In genomic region chr5:69007726-69008368, GRCh38 we compare ENCODE assay signal across 8 cellular contexts.
DNase-seq lines count a peak whose midpoint lies in the region; ATAC-seq and TF ChIP-seq lines count a peak whose summit lies in the region.

No MANE protein-coding gene starts in this region.

- H3K9ac ChIP-seq in endocrine pancreas (ENCODE audit: control insufficient read depth, insufficient read depth, low read length), result no peak overlapping the region

- H3K4me3 ChIP-seq in endocrine pancreas (ENCODE audit: control insufficient read depth, insufficient read depth, low read length), result peak overlapping the region; percentile 29

- ATAC-seq in GM18519 (IDR thresholded peaks at IDR 0.05; ENCODE audit: low FRiP score, unreplicated experiment) (peak; percentile 61), HG03095 (IDR thresholded peaks at IDR 0.05; ENCODE audit: unreplicated experiment) (peak; percentile 90)

- no peaks in the 10 kb centered on the region for H3K4me1 ChIP-seq in endocrine pancreas (ENCODE audit: control insufficient read depth, insufficient read depth, low read length)

- H3K27me3 ChIP-seq in endocrine pancreas (ENCODE audit: control insufficient read depth, insufficient read depth, low read length), result no peaks in the 10 kb centered on the region

- peak; percentile 81 for TF ChIP-seq CTCF in AG09319 (IDR thresholded peaks at IDR 0.05; ENCODE audit: low read depth, low read length)

- peak; percentile 4 for DNase-seq in AG09319 (ENCODE audit: extremely low read depth, low read depth)
- DNase-seq in NCI-H748 treated with DMSO at 0.1 percent for 48 hours (lab: John Stamatoyannopoulos, UW), result peak; percentile 52
- DNase-seq in activated CD8-positive, alpha-beta memory T cell treated with anti-CD3 and anti-CD28 coated beads for 24 hours, result peak; percentile 88
- DNase-seq in mucosa of gallbladder (ENCODE audit: low spot score), result peak; percentile 73
- DNase-seq in stimulated activated CD8-positive, alpha-beta memory T cell treated with anti-CD3 and anti-CD28 coated beads, Interleukin-7, amount 100 ng/mL, for 24 hours (ENCODE audit: low read depth), result peak; percentile 59

- H3K36me3 ChIP-seq in endocrine pancreas (ENCODE audit: control insufficient read depth, insufficient read depth, low read length), result no peaks in the 10 kb centered on the region

- H3K9me3 ChIP-seq in endocrine pancreas (ENCODE audit: control insufficient read depth, low read length), result no peaks in the 10 kb centered on the region

Comparison
In these comparisons a context has a peak if more than half of its experiments do, and no peak if none do; other contexts are left out.
1. Peak in every context shown above with its lines: DNase-seq, ATAC-seq and H3K4me3 ChIP-seq.
2. DNase-seq: peak in every context shown above with its lines; median percentile 88 in activated CD8-positive, alpha-beta memory T cell treated with anti-CD3 and anti-CD28 coated beads for 24 hours; 73 in mucosa of gallbladder; 59 in stimulated activated CD8-positive, alpha-beta memory T cell treated with anti-CD3 and anti-CD28 coated beads, Interleukin-7, amount 100 ng/mL, for 24 hours; 52 in NCI-H748 treated with DMSO at 0.1 percent for 48 hours; 4 in AG09319.